Comparison of ENCODE assay signal across 1 cellular context in the genomic region with DNA sequence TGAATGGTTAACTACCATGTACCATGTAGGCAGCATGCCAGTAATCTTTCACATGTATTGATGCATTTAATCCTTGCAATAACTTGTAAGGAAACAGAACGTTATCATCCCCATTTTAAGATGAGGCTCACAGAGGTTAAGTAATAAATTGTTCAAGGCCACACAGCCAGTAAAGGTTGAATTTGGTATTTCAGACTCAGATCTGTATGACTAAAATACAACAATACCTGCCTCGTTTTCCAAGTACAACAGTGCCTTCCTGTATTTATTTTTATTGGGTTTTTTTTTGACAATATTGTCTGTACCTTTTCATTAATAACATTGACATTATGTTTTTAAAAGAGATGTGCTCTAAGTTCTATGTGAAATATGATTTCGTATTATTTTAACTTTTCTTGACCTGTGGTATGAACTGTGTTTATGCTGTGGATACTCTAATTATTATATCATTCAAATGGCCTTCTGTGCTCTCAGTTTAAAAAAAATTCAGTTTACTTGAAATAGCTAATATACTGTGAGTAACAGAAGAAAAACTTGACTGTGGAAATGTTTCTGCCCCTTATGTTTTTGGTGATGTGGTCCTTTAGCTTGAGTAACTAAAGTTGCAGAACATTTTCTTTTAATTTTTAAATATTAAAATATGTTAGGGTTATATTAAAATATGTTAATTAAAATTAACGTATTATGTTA.
TF ChIP-seq lines count a peak whose summit lies in the region.

No MANE protein-coding gene starts in this region.

TF ChIP-seq in H1, 55 proteins besides CTCF, POLR2A, EP300 and RAD21:
- no peak for TF ChIP-seq JUN (IDR thresholded peaks at IDR 0.05; ENCODE audit: low read depth, low read length)
- TF ChIP-seq, protein P1, sequence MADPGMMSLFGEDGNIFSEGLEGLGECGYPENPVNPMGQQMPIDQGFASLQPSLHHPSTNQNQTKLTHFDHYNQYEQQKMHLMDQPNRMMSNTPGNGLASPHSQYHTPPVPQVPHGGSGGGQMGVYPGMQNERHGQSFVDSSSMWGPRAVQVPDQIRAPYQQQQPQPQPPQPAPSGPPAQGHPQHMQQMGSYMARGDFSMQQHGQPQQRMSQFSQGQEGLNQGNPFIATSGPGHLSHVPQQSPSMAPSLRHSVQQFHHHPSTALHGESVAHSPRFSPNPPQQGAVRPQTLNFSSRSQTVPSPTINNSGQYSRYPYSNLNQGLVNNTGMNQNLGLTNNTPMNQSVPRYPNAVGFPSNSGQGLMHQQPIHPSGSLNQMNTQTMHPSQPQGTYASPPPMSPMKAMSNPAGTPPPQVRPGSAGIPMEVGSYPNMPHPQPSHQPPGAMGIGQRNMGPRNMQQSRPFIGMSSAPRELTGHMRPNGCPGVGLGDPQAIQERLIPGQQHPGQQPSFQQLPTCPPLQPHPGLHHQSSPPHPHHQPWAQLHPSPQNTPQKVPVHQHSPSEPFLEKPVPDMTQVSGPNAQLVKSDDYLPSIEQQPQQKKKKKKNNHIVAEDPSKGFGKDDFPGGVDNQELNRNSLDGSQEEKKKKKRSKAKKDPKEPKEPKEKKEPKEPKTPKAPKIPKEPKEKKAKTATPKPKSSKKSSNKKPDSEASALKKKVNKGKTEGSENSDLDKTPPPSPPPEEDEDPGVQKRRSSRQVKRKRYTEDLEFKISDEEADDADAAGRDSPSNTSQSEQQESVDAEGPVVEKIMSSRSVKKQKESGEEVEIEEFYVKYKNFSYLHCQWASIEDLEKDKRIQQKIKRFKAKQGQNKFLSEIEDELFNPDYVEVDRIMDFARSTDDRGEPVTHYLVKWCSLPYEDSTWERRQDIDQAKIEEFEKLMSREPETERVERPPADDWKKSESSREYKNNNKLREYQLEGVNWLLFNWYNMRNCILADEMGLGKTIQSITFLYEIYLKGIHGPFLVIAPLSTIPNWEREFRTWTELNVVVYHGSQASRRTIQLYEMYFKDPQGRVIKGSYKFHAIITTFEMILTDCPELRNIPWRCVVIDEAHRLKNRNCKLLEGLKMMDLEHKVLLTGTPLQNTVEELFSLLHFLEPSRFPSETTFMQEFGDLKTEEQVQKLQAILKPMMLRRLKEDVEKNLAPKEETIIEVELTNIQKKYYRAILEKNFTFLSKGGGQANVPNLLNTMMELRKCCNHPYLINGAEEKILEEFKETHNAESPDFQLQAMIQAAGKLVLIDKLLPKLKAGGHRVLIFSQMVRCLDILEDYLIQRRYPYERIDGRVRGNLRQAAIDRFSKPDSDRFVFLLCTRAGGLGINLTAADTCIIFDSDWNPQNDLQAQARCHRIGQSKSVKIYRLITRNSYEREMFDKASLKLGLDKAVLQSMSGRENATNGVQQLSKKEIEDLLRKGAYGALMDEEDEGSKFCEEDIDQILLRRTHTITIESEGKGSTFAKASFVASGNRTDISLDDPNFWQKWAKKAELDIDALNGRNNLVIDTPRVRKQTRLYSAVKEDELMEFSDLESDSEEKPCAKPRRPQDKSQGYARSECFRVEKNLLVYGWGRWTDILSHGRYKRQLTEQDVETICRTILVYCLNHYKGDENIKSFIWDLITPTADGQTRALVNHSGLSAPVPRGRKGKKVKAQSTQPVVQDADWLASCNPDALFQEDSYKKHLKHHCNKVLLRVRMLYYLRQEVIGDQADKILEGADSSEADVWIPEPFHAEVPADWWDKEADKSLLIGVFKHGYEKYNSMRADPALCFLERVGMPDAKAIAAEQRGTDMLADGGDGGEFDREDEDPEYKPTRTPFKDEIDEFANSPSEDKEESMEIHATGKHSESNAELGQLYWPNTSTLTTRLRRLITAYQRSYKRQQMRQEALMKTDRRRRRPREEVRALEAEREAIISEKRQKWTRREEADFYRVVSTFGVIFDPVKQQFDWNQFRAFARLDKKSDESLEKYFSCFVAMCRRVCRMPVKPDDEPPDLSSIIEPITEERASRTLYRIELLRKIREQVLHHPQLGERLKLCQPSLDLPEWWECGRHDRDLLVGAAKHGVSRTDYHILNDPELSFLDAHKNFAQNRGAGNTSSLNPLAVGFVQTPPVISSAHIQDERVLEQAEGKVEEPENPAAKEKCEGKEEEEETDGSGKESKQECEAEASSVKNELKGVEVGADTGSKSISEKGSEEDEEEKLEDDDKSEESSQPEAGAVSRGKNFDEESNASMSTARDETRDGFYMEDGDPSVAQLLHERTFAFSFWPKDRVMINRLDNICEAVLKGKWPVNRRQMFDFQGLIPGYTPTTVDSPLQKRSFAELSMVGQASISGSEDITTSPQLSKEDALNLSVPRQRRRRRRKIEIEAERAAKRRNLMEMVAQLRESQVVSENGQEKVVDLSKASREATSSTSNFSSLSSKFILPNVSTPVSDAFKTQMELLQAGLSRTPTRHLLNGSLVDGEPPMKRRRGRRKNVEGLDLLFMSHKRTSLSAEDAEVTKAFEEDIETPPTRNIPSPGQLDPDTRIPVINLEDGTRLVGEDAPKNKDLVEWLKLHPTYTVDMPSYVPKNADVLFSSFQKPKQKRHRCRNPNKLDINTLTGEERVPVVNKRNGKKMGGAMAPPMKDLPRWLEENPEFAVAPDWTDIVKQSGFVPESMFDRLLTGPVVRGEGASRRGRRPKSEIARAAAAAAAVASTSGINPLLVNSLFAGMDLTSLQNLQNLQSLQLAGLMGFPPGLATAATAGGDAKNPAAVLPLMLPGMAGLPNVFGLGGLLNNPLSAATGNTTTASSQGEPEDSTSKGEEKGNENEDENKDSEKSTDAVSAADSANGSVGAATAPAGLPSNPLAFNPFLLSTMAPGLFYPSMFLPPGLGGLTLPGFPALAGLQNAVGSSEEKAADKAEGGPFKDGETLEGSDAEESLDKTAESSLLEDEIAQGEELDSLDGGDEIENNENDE (IDR thresholded peaks at IDR 0.05; ENCODE audit: insufficient replicate concordance, low read length): no peak
- no peak for TF ChIP-seq RNF2 (IDR thresholded peaks at IDR 0.05; ENCODE audit: borderline replicate concordance, low read depth, low read length, missing control alignments, poor library complexity, severe bottlenecking)
- TF ChIP-seq CHD2 (IDR thresholded peaks at IDR 0.05; ENCODE audit: low read length): no peak
- no peak for TF ChIP-seq KDM4A (IDR thresholded peaks at IDR 0.05; ENCODE audit: low read depth, low read length, severe bottlenecking)
- TF ChIP-seq SAP30 (IDR thresholded peaks at IDR 0.05; ENCODE audit: insufficient read depth, insufficient replicate concordance, low read length): no peak
- TF ChIP-seq EGR1 (IDR thresholded peaks at IDR 0.05; ENCODE audit: borderline replicate concordance, low read depth, low read length): no peak
- no peak for TF ChIP-seq EZH2 (IDR thresholded peaks at IDR 0.05; ENCODE audit: low read depth, low read length, severe bottlenecking)
- TF ChIP-seq PHF8 (conservative IDR thresholded peaks at IDR 0.05; ENCODE audit: low read depth, low read length): no peak
- TF ChIP-seq, protein P2, sequence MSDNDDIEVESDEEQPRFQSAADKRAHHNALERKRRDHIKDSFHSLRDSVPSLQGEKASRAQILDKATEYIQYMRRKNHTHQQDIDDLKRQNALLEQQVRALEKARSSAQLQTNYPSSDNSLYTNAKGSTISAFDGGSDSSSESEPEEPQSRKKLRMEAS (IDR thresholded peaks at IDR 0.05): no peak
- no peak for TF ChIP-seq CTBP2 (IDR thresholded peaks at IDR 0.05; ENCODE audit: borderline replicate concordance, insufficient read depth, insufficient read length, low read length)
